26 cellular contexts compared by ENCODE assay signal in the genomic region with DNA sequence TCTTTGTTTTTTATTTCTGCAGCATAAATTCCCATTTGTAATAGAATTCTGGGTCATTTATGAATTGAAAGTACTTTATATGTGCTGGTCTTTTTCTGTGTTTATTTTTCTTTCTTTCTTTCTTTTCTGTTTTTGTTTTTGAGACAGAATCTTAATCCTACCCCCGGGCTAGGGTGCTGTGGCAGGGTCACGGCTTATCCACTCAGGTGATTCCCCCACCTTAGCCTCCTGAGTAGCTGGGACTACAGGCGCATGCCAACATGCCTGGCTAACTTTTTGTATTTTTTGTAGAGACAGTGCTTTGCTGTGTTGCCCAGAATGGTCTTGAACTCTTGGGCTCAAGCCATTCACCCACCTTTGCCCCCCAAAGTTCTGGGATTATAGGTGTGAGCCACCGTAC. TPM values are rescaled to one million over a fixed set of nuclear protein-coding genes. Genes with fewer than 3 reads are reported as not detected.
DNase-seq lines count a peak whose midpoint lies in the region; ATAC-seq, FAIRE-seq and TF ChIP-seq lines count a peak whose summit lies in the region.
"Had no signal": no experiment of that assay in that cellular context is flagged by ENCODE, and none has a peak within 500 bp of the region (broad histone marks: within the 10 kb centered on the region; RNA-seq: fewer than 3 reads in every experiment).

No MANE protein-coding gene starts in this region.

- no peaks in the 10 kb centered on the region for H3K9me3 ChIP-seq in OCI-LY3 (ENCODE audit: insufficient read depth, low read length)
- H3K9me3 ChIP-seq in HepG2 (ENCODE audit: low read length): no peaks in the 10 kb centered on the region
- H3K9me3 ChIP-seq in hepatocyte (ENCODE audit: low read depth): no peaks in the 10 kb centered on the region
- H3K9me3 ChIP-seq: left lung, uterus had no signal

- H4K20me1 ChIP-seq in OCI-LY3 (ENCODE audit: insufficient read depth, low read length) (peaks cover 81% of the 10 kb centered on the region), HepG2 (ENCODE audit: insufficient read depth, low read length) (peaks cover 4% of the 10 kb centered on the region; the same call in 1 of the 2 replicates), hepatocyte (ENCODE audit: insufficient read depth, poor library complexity, severe bottlenecking) (peaks cover 14% of the 10 kb centered on the region)

- H3K9me3 Mint-ChIP-seq in activated T-cell treated with anti-CD3 and anti-CD28 coated beads, Interleukin-2, amount 50 U/mL, for 72 hours: no peaks in the 10 kb centered on the region
- peaks cover 0 to 2% of the 10 kb centered on the region in 2 donors for H3K9me3 Mint-ChIP-seq in stimulated activated naive CD8-positive, alpha-beta T cell treated with anti-CD3 and anti-CD28 coated beads, Interleukin-15, amount 100 ng/mL, for 72 hours
- H3K9me3 Mint-ChIP-seq: activated T-helper 1 cell treated with anti-CD3 and anti-CD28 coated beads, Interleukin-12 subunit alpha, Interleukin-12 subunit beta, Interleukin-2, Interleukin-4 antibody, amounts not matched to agents 30 ng/mL and 10 ng/mL and 1 ng/mL, durations not matched to agents 14 hours and 24 hours and 36 hours had no signal

- CTCF ChIA-PET in HepG2 (lab: Yijun Ruan, JAX; ENCODE audit: low intra/inter-chr PET ratio, low total read pairs): no interaction called here

- no peak for TF ChIP-seq POLR2A in HepG2 (IDR thresholded peaks at IDR 0.05; ENCODE audit: insufficient read depth in 1 of 2, low read depth in 2 of 2, low read length in 2 of 2)

- H3K27ac ChIP-seq in OCI-LY3 (ENCODE audit: low read length): no peak overlapping the region
- H3K27ac ChIP-seq in HepG2 (ENCODE audit: extremely low read length, insufficient read depth, low read length): no peak overlapping the region
- no peak overlapping the region for H3K27ac ChIP-seq in hepatocyte
- H3K27ac ChIP-seq: KMS-11, left lung, PC-9, spleen, uterus had no signal

- 86% methylated on average over 4 of the region's 4 CpGs for WGBS in HepG2 (ENCODE audit: low lambda C conversion rate)
- 66% methylated on average over 4 of the region's 4 CpGs for WGBS in hepatocyte (ENCODE audit: low lambda C conversion rate, missing lambda C conversion rate)

- ATAC-seq in activated T-cell treated with anti-CD3 and anti-CD28 coated beads, Interleukin-2, amount 50 U/mL, for 72 hours (replicated peaks in 1 of 2): no peak
- ATAC-seq in HepG2: no peak
- ATAC-seq in stimulated activated naive CD8-positive, alpha-beta T cell treated with anti-CD3 and anti-CD28 coated beads, Interleukin-15, amount 100 ng/mL, for 72 hours: no peak
- ATAC-seq in GM21576 (IDR thresholded peaks at IDR 0.05; ENCODE audit: unreplicated experiment): no peak
- ATAC-seq: left lung had no signal

- H2AFZ ChIP-seq in OCI-LY3 (ENCODE audit: low read depth, low read length): no peak overlapping the region
- no peak overlapping the region for H2AFZ ChIP-seq in HepG2 (ENCODE audit: low read length)
- no peak overlapping the region for H2AFZ ChIP-seq in hepatocyte
- H2AFZ ChIP-seq: PC-9 had no signal

- peaks cover 0 to 7% of the 10 kb centered on the region in 2 donors for H3K36me3 Mint-ChIP-seq in activated T-cell treated with anti-CD3 and anti-CD28 coated beads, Interleukin-2, amount 50 U/mL, for 72 hours (ENCODE audit: insufficient read depth in 2 of 2)

- FAIRE-seq in HepG2 (lab: Jason Lieb, UNC): no peak
- FAIRE-seq: colon, H1 had no signal

- H3K9me2 ChIP-seq in hepatocyte (replicated peaks; ENCODE audit: insufficient read depth): no peaks in the 10 kb centered on the region

- intact Hi-C loops in HepG2 (cut with micrococcal nuclease; ENCODE audit: unreplicated experiment): no loop called here

- H3K27ac Mint-ChIP-seq in activated T-cell treated with anti-CD3 and anti-CD28 coated beads, Interleukin-2, amount 50 U/mL, for 72 hours: peak overlapping the region; percentile 95
- H3K27ac Mint-ChIP-seq in stimulated activated naive CD8-positive, alpha-beta T cell treated with anti-CD3 and anti-CD28 coated beads, Interleukin-15, amount 100 ng/mL, for 72 hours: no peak overlapping the region
- H3K27ac Mint-ChIP-seq: activated T-helper 1 cell treated with anti-CD3 and anti-CD28 coated beads, Interleukin-12 subunit alpha, Interleukin-12 subunit beta, Interleukin-2, Interleukin-4 antibody, amounts not matched to agents 30 ng/mL and 10 ng/mL and 1 ng/mL, durations not matched to agents 14 hours and 24 hours and 36 hours; brain had no signal

- no peak overlapping the region for H3K9ac ChIP-seq in OCI-LY3 (ENCODE audit: low read length)
- H3K9ac ChIP-seq in HepG2 (ENCODE audit: insufficient read depth, low read depth, low read length): 0 out of 2 replicates have a peak overlapping the region, but pooled peaks have one; percentile 3
- H3K9ac ChIP-seq: KMS-11 had no signal

- BruUV-seq in HepG2 (replicated peaks; lab: Mats Ljungman, UMichigan): no TSS peak

- H3K79me2 ChIP-seq in OCI-LY3 (ENCODE audit: low read length) (peaks cover 100% of the 10 kb centered on the region), HepG2 (ENCODE audit: insufficient read depth, low read length) (peaks cover 63% of the 10 kb centered on the region), hepatocyte (peaks cover 92% of the 10 kb centered on the region)

- H3K4me1 ChIP-seq in OCI-LY3 (ENCODE audit: low read length) (peaks cover 29% of the 10 kb centered on the region), HepG2 (ENCODE audit: insufficient read depth, low read length) (peaks cover 28% of the 10 kb centered on the region), hepatocyte (ENCODE audit: insufficient read depth) (peaks cover 14% of the 10 kb centered on the region)

- peak overlapping the region; percentile 16; the same call in 1 of the 2 replicates for H3K4me3 ChIP-seq in OCI-LY3 (ENCODE audit: low read length)
- H3K4me3 ChIP-seq in HepG2 (replicated peaks in 1 of 3; ENCODE audit: insufficient read depth in 1 of 3, low read depth in 2 of 3, low read length in 3 of 3): no peak overlapping the region
- no peak overlapping the region for H3K4me3 ChIP-seq in hepatocyte
- H3K4me3 ChIP-seq: left lung, PC-9, spleen, uterus had no signal

- TF ChIP-seq RAD21 in HepG2 (CRISPR knock-in tag; IDR thresholded peaks at IDR 0.05): no peak

- H3K27me3 Mint-ChIP-seq in activated T-cell treated with anti-CD3 and anti-CD28 coated beads, Interleukin-2, amount 50 U/mL, for 72 hours (ENCODE audit: low read depth): no peaks in the 10 kb centered on the region
- H3K27me3 Mint-ChIP-seq in stimulated activated naive CD8-positive, alpha-beta T cell treated with anti-CD3 and anti-CD28 coated beads, Interleukin-15, amount 100 ng/mL, for 72 hours: no peaks in the 10 kb centered on the region
- H3K27me3 Mint-ChIP-seq: brain had no signal

- H3K36me3 ChIP-seq in OCI-LY3 (replicated peaks; ENCODE audit: low read depth, low read length): peaks cover 16% of the 10 kb centered on the region
- H3K36me3 ChIP-seq in HepG2 (replicated peaks in 1 of 2; ENCODE audit: control insufficient read depth in 1 of 2, insufficient read depth in 2 of 2, low read length in 2 of 2): no peaks in the 10 kb centered on the region
- H3K36me3 ChIP-seq in hepatocyte (replicated peaks; ENCODE audit: insufficient read depth, low read depth): no peaks in the 10 kb centered on the region
- H3K36me3 ChIP-seq: uterus had no signal

- TF ChIP-seq EP300 in HepG2 (IDR thresholded peaks at IDR 0.05; ENCODE audit: low read depth in 2 of 2, low read length in 2 of 2) (no peak), HepG2 (CRISPR knock-in tag; IDR thresholded peaks at IDR 0.05; ENCODE audit: borderline replicate concordance) (no peak)

- H3K27me3 ChIP-seq in OCI-LY3 (ENCODE audit: low read depth, low read length) (no peaks in the 10 kb centered on the region), HepG2 (ENCODE audit: control insufficient read depth in 1 of 2, insufficient read depth in 2 of 2, low read length in 2 of 2) (no peaks in the 10 kb centered on the region), hepatocyte (no peaks in the 10 kb centered on the region)
- H3K27me3 ChIP-seq: left lung, spleen, uterus had no signal

- TF ChIP-seq CTCF in OCI-LY3 (IDR thresholded peaks at IDR 0.05; ENCODE audit: low read depth, low read length): no peak
- no peak for TF ChIP-seq CTCF in HepG2 (CRISPR knock-in tag; IDR thresholded peaks at IDR 0.05)
- TF ChIP-seq CTCF in hepatocyte (IDR thresholded peaks at IDR 0.05; ENCODE audit: poor library complexity): no peak

- peaks cover 44% of the 10 kb centered on the region for H3K4me1 Mint-ChIP-seq in activated T-cell treated with anti-CD3 and anti-CD28 coated beads, Interleukin-2, amount 50 U/mL, for 72 hours (ENCODE audit: low read depth)
- peaks cover 45% of the 10 kb centered on the region for H3K4me1 Mint-ChIP-seq in stimulated activated naive CD8-positive, alpha-beta T cell treated with anti-CD3 and anti-CD28 coated beads, Interleukin-15, amount 100 ng/mL, for 72 hours

- H3K4me2 ChIP-seq in OCI-LY3 (ENCODE audit: low read length): peak overlapping the region; percentile 41
- peak overlapping the region; percentile 11; the same call in 1 of the 2 replicates for H3K4me2 ChIP-seq in HepG2 (ENCODE audit: low read depth, low read length)
- no peak overlapping the region for H3K4me2 ChIP-seq in hepatocyte
- H3K4me2 ChIP-seq: KMS-11, PC-9 had no signal

- H3K4me3 Mint-ChIP-seq in activated T-cell treated with anti-CD3 and anti-CD28 coated beads, Interleukin-2, amount 50 U/mL, for 72 hours: peak overlapping the region; percentile 47 to 50
- peak overlapping the region; percentile 42 to 55 for H3K4me3 Mint-ChIP-seq in stimulated activated naive CD8-positive, alpha-beta T cell treated with anti-CD3 and anti-CD28 coated beads, Interleukin-15, amount 100 ng/mL, for 72 hours
- H3K4me3 Mint-ChIP-seq: activated T-helper 1 cell treated with anti-CD3 and anti-CD28 coated beads, Interleukin-12 subunit alpha, Interleukin-12 subunit beta, Interleukin-2, Interleukin-4 antibody, amounts not matched to agents 30 ng/mL and 10 ng/mL and 1 ng/mL, durations not matched to agents 14 hours and 24 hours and 36 hours; brain had no signal

- DNase-seq in activated T-cell treated with anti-CD3 and anti-CD28 coated beads, Interleukin-2, amount 50 U/mL, for 72 hours: no peak
- DNase-seq in activated T-cell treated with anti-CD3 and anti-CD28 coated beads, Interleukin-2, amount 50 U/mL, for 1 hour: no peak
- no peak for DNase-seq in HepG2 (ENCODE audit: low spot score)
- no peak for DNase-seq in stimulated activated naive CD8-positive, alpha-beta T cell treated with anti-CD3 and anti-CD28 coated beads, Interleukin-15, amount 100 ng/mL, for 72 hours
- DNase-seq in KBM-7: no peak
- no peak for DNase-seq in hepatocyte (ENCODE audit: low spot score)
- DNase-seq: C1 segment of cervical spinal cord; left lung; NCI-H1092; NCI-H1930; NCI-H226; NCI-H82; nucleus accumbens; PC-9; SHP77 treated with DMSO at 0.1 percent for 48 hours; spleen; stimulated activated CD4-positive, alpha-beta T cell treated with anti-CD3 and anti-CD28 coated beads, Interleukin-4, amount 100 ng/mL, for 4 hours; T-helper 1 cell; uterus had no signal

- POLR2A ChIA-PET in HepG2 (lab: Yijun Ruan, JAX): interaction anchor here (2.0 to 2.1 kb wide), 2 partner anchors 19 to 130 kb away, joined by 5 to 6 read pairs; partner anchors contain the start of gene RAP1A

- in situ Hi-C loops in HepG2 (cut with HindIII; ENCODE audit: extremely low pct_ligation_motif_present, low pct_unique_long_range_greater_than_20kb) (no loop called here), KBM-7 (cut with MboI; ENCODE audit: low pct_unique_long_range_greater_than_20kb, low sequenced_read_pairs) (no loop called here)

RNA-seq across cellular contexts. Expression of gene RAP1A, which starts 18.7 kb away (rescaled TPM):
- total RNA-seq in activated T-cell treated with anti-CD3 and anti-CD28 coated beads, Interleukin-2, amount 50 U/mL, for 72 hours: 100 to 1,000 TPM; 216 TPM
- 19.0 and 28.6 TPM in 2 replicates for total RNA-seq in HepG2 (2016; rRNA removed; fragmentation: Illumina TruSeq; extraction: Trizol)
- total RNA-seq in HepG2 (2016; cell fraction: cytosol; rRNA removed; fragmentation: Illumina TruSeq; extraction: Trizol; ENCODE audit: low read depth): 13.3 and 17.3 TPM in 2 replicates
- total RNA-seq in HepG2 (2016; cell fraction: insoluble cytoplasmic fraction; rRNA removed; fragmentation: Illumina TruSeq; extraction: Trizol): 21.2 and 27.6 TPM in 2 replicates
- 29.9 and 30.2 TPM in 2 replicates for total RNA-seq in HepG2 (2016; cell fraction: membrane; rRNA removed; fragmentation: Illumina TruSeq; extraction: Trizol)
- 12.1 and 14.0 TPM in 2 replicates for total RNA-seq in HepG2 (2016; cell fraction: nucleus; rRNA removed; fragmentation: Illumina TruSeq; extraction: Trizol)
- polyA plus RNA-seq in HepG2 (2011; rRNA removed): 15.4 and 20.7 TPM in 2 replicates
- polyA plus RNA-seq in HepG2 (2011; cell fraction: cytosol; rRNA removed): 8.4 and 13.7 TPM in 2 replicates
- 2.6 and 3.5 TPM in 2 replicates for polyA plus RNA-seq in HepG2 (2011; cell fraction: nucleus; rRNA removed)
- 32.8 and 38.3 TPM in 2 replicates for polyA plus RNA-seq in HepG2 (2012)
- 32.0 and 48.1 TPM in 2 replicates for polyA plus RNA-seq in HepG2 (2016; cell fraction: cytosol; fragmentation: Illumina TruSeq; extraction: Trizol; ENCODE audit: low read depth)
- polyA plus RNA-seq in HepG2 (2016; cell fraction: insoluble cytoplasmic fraction; fragmentation: Illumina TruSeq; extraction: Trizol; ENCODE audit: low read depth): 80.7 and 86.7 TPM in 2 replicates
- polyA plus RNA-seq in HepG2 (2016; cell fraction: membrane; fragmentation: Illumina TruSeq; extraction: Trizol; ENCODE audit: low read depth): 59.2 and 73.6 TPM in 2 replicates
- 36.4 and 36.5 TPM in 2 replicates for polyA plus RNA-seq in HepG2 (2016; cell fraction: nucleus; fragmentation: Illumina TruSeq; extraction: Trizol; ENCODE audit: insufficient read depth, low read depth)
- 2.0 and 6.1 TPM in 2 replicates for polyA minus RNA-seq in HepG2 (2011; rRNA and poly(A)+ RNA removed; ENCODE audit: low replicate concordance)
- 7.9 and 10.7 TPM in 2 replicates for polyA minus RNA-seq in HepG2 (2011; cell fraction: cytosol; rRNA and poly(A)+ RNA removed)
- polyA minus RNA-seq in HepG2 (2011; cell fraction: nucleus; rRNA and poly(A)+ RNA removed): 8.0 TPM in 2 replicates
- total RNA-seq in hepatocyte: 49.6 and 56.2 TPM in 2 replicates
- 34.2 and 48.8 TPM in 2 replicates for polyA plus RNA-seq in hepatocyte
